In genomic region chr5:32489791-32490581, GRCh38 we compare ENCODE assay signal across 8 cellular contexts.
DNase-seq lines count a peak whose midpoint lies in the region; ATAC-seq and TF ChIP-seq lines count a peak whose summit lies in the region.

No MANE protein-coding gene starts in this region.

- peak; percentile 82 for DNase-seq in CD1c-positive myeloid dendritic cell (ENCODE audit: extremely low spot score)
- DNase-seq in HFF-Myc (ENCODE audit: extremely low read depth, low read depth): peak; percentile 78
- peak; percentile 88 for DNase-seq in NCI-H2227 treated with DMSO at 0.1 percent for 48 hours (lab: John Stamatoyannopoulos, UW)
- DNase-seq in activated CD4-positive, CD25-positive, alpha-beta regulatory T cell treated with anti-CD3 and anti-CD28 coated beads, Interleukin-2, amount 50 U/mL, for 16 hours (ENCODE audit: low read depth, low spot score): peak; percentile 59
- peak in 52 of 61 donors; percentile 2 to 65 (median 34) for DNase-seq in caudate nucleus (lab: John Stamatoyannopoulos, UW)
- DNase-seq in kidney glomerular epithelial cell (lab: John Stamatoyannopoulos, UW): peak; percentile 66
- peak; percentile 64 for DNase-seq in stimulated activated CD4-positive, alpha-beta T cell treated with anti-CD3 and anti-CD28 coated beads, Interleukin-1b, Interleukin-23, amount 100 ng/mL, for 48 hours

- no peak overlapping the region for H3K27ac ChIP-seq in caudate nucleus (ENCODE audit: low read depth, low read length)

- peak; percentile 69 for TF ChIP-seq CTCF in HFF-Myc (IDR thresholded peaks at IDR 0.05; ENCODE audit: low read depth, low read length, missing control alignments)

- H3K4me3 ChIP-seq in HFF-Myc (replicated peaks; ENCODE audit: low read depth, low read length): no peak overlapping the region

- ATAC-seq in HG03025 (IDR thresholded peaks at IDR 0.05; ENCODE audit: low FRiP score, unreplicated experiment): no peak

Comparison
In these comparisons a context has a peak if more than half of its experiments do, and no peak if none do; other contexts are left out.
1. DNase-seq: peak in every context shown above with its lines; median percentile 88 in NCI-H2227 treated with DMSO at 0.1 percent for 48 hours; 82 in CD1c-positive myeloid dendritic cell; 78 in HFF-Myc; 66 in kidney glomerular epithelial cell; 64 in stimulated activated CD4-positive, alpha-beta T cell treated with anti-CD3 and anti-CD28 coated beads, Interleukin-1b, Interleukin-23, amount 100 ng/mL, for 48 hours; 59 in activated CD4-positive, CD25-positive, alpha-beta regulatory T cell treated with anti-CD3 and anti-CD28 coated beads, Interleukin-2, amount 50 U/mL, for 16 hours; 34 in caudate nucleus.